8 cellular contexts compared by ENCODE assay signal in genomic region chr3:57079221-57079831, GRCh38. TPM values are rescaled to one million over a fixed set of nuclear protein-coding genes. Genes with fewer than 3 reads are reported as not detected.
DNase-seq lines count a peak whose midpoint lies in the region; ATAC-seq and TF ChIP-seq lines count a peak whose summit lies in the region.

No MANE protein-coding gene starts in this region.

- peaks cover 19% of the 10 kb centered on the region for H3K4me1 ChIP-seq in testis

- TF ChIP-seq CTCF in lower leg skin (IDR thresholded peaks at IDR 0.05), result no peak
- TF ChIP-seq CTCF in testis (IDR thresholded peaks at IDR 0.05), result no peak

- H3K27ac Mint-ChIP-seq in activated CD4-positive, alpha-beta T cell treated with anti-CD3 and anti-CD28 coated beads, Interleukin-2, amount 10 ng/mL, durations not matched to agents 24 days and 14 days, result no peak overlapping the region

- intact Hi-C loops in activated CD4-positive, alpha-beta T cell treated with anti-CD3 and anti-CD28 coated beads, Interleukin-2, amount 10 ng/mL, durations not matched to agents 24 days and 14 days (cut with micrococcal nuclease), result no loop called here
- intact Hi-C loops in lower leg skin (cut with DNase I; ENCODE audit: low total_unique reads), result no loop called here
- intact Hi-C loops in testis (cut with DNase I; ENCODE audit: low total_unique reads), result no loop called here

- H3K9me3 ChIP-seq in testis, result no peaks in the 10 kb centered on the region

- H3K36me3 ChIP-seq in testis (ENCODE audit: low read depth, missing control alignments), result no peaks in the 10 kb centered on the region

- TF ChIP-seq POLR2A in lower leg skin (IDR thresholded peaks at IDR 0.05), result no peak
- no peak for TF ChIP-seq POLR2A in testis (IDR thresholded peaks at IDR 0.05)

- peak overlapping the region; percentile 68 for H3K4me3 Mint-ChIP-seq in activated CD4-positive, alpha-beta T cell treated with anti-CD3 and anti-CD28 coated beads, Interleukin-2, amount 10 ng/mL, durations not matched to agents 24 days and 14 days

- peak overlapping the region in 1 of 2 donors; percentile 63 for H3K27ac ChIP-seq in testis

- peaks cover 61% of the 10 kb centered on the region for H3K27me3 Mint-ChIP-seq in activated CD4-positive, alpha-beta T cell treated with anti-CD3 and anti-CD28 coated beads, Interleukin-2, amount 10 ng/mL, durations not matched to agents 24 days and 14 days

- 5 to 9% methylated on average over 21 to 43 of the region's 59 CpGs for WGBS in lower leg skin, 2 donors
- WGBS in testis, 2 donors, result 6 to 48% methylated on average over 3 to 53 of the region's 59 CpGs

- no peaks in the 10 kb centered on the region for H3K9me3 Mint-ChIP-seq in activated CD4-positive, alpha-beta T cell treated with anti-CD3 and anti-CD28 coated beads, Interleukin-2, amount 10 ng/mL, durations not matched to agents 24 days and 14 days

- ATAC-seq in HG02588 (IDR thresholded peaks at IDR 0.05; ENCODE audit: unreplicated experiment) (no peak), HG03442 (IDR thresholded peaks at IDR 0.05; ENCODE audit: unreplicated experiment) (no peak)

- H3K36me3 Mint-ChIP-seq in activated CD4-positive, alpha-beta T cell treated with anti-CD3 and anti-CD28 coated beads, Interleukin-2, amount 10 ng/mL, durations not matched to agents 24 days and 14 days (ENCODE audit: low read depth), result no peaks in the 10 kb centered on the region

- H3K27me3 ChIP-seq in testis, result no peaks in the 10 kb centered on the region

- H3K4me3 ChIP-seq in lower leg skin (ENCODE audit: low read depth, poor library complexity, severe bottlenecking) (peak overlapping the region; percentile 61), testis (peak overlapping the region; percentile 77 to 83)

- peak; percentile 60 for DNase-seq in activated CD4-positive, alpha-beta T cell treated with anti-CD3 and anti-CD28 coated beads, Interleukin-2, amount 10 ng/mL, durations not matched to agents 24 days and 14 days
- no peak for DNase-seq in activated CD4-positive, alpha-beta T cell treated with anti-CD3 and anti-CD28 coated beads, Interleukin-2, amount 50 U/mL, for 1 hour
- DNase-seq in NCI-H526 treated with DMSO at 0.1 percent for 48 hours (lab: John Stamatoyannopoulos, UW) (peak; percentile 10), cerebellum (ENCODE audit: low spot score) (peak; percentile 17), lower leg skin (ENCODE audit: low spot score in 2 of 2) (peak in 1 of 2 donors; percentile 91), testis (peak; percentile 74)

- peaks cover 3% of the 10 kb centered on the region for H3K4me1 Mint-ChIP-seq in activated CD4-positive, alpha-beta T cell treated with anti-CD3 and anti-CD28 coated beads, Interleukin-2, amount 10 ng/mL, durations not matched to agents 24 days and 14 days

RNA-seq across cellular contexts. Expression of gene SPATA12, which starts 18.9 kb away (rescaled TPM):
- total RNA-seq in activated CD4-positive, alpha-beta T cell treated with anti-CD3 and anti-CD28 coated beads, Interleukin-2, amount 10 ng/mL, durations not matched to agents 24 days and 14 days, result not detected in 2 replicates
- not detected for total RNA-seq in cerebellum
- total RNA-seq in lower leg skin, result not detected
- total RNA-seq in testis, result 10 to 100 TPM in 1 of 2 donors, 1 to 10 TPM in 1; 4.3 to 10.2 TPM
- polyA plus RNA-seq in testis (ENCODE audit: insufficient read depth, low read depth, low replicate concordance), result 32.0 TPM
